ENCODE assay signal across 8 cellular contexts in genomic region chr5:154783774-154784460, GRCh38. TPM values are rescaled to one million over a fixed set of nuclear protein-coding genes. Genes with fewer than 3 reads are reported as not detected.
DNase-seq lines count a peak whose midpoint lies in the region; ATAC-seq and TF ChIP-seq lines count a peak whose summit lies in the region.

No MANE protein-coding gene starts in this region.

- H3K36me3 ChIP-seq in PC-9 (ENCODE audit: low read depth), result 0 out of 2 replicates have a peak, but pooled peaks cover 3% of the 10 kb centered on the region

- BruUV-seq in PC-9 (replicated peaks; lab: Mats Ljungman, UMichigan), result no TSS peak

- H3K4me3 Mint-ChIP-seq in immature natural killer cell, result peak overlapping the region in 3 of 5 donors; percentile 10 to 39 (median 25)

- H3K9me3 Mint-ChIP-seq in immature natural killer cell, result no peaks in the 10 kb centered on the region

- peaks cover 100% of the 10 kb centered on the region for H4K20me1 ChIP-seq in PC-9 (ENCODE audit: insufficient read depth)

- POLR2A ChIA-PET in PC-9 (lab: Charles Lee; ENCODE audit: unreplicated experiment), result no interaction called here

- peak; percentile 52 for ATAC-seq in GM21737 (IDR thresholded peaks at IDR 0.05; ENCODE audit: unreplicated experiment)

- no peaks in the 10 kb centered on the region for H3K36me3 Mint-ChIP-seq in immature natural killer cell

- no peaks in the 10 kb centered on the region for H3K27me3 ChIP-seq in PC-9 (ENCODE audit: insufficient read depth, low read depth)

- CTCF ChIA-PET in PC-9 (lab: Charles Lee), result no interaction called here

- H3F3A ChIP-seq in PC-9 (ENCODE audit: insufficient read depth, low read depth), result peaks cover 11% of the 10 kb centered on the region; the same call in 1 of the 2 replicates

- peak overlapping the region; percentile 32 to 83 (median 80) for H3K27ac Mint-ChIP-seq in immature natural killer cell

- no peak for TF ChIP-seq CTCF in GM12864 (IDR thresholded peaks at IDR 0.05; ENCODE audit: low read depth, low read length, missing control alignments)
- TF ChIP-seq CTCF in PC-9 (conservative IDR thresholded peaks at IDR 0.05), result no peak

- no peak overlapping the region for H2AFZ ChIP-seq in PC-9

- H3K4me1 ChIP-seq in PC-9 (replicated peaks; ENCODE audit: insufficient read depth), result peaks cover 2% of the 10 kb centered on the region

- H3K9me3 ChIP-seq in PC-9 (ENCODE audit: insufficient read depth, low read depth), result no peaks in the 10 kb centered on the region

- no peaks in the 10 kb centered on the region for H3K27me3 Mint-ChIP-seq in immature natural killer cell (ENCODE audit: low read depth in 3 of 3)

- intact Hi-C loops in PC-9 (cut with micrococcal nuclease; ENCODE audit: unreplicated experiment), result no loop called here

- 0 out of 2 replicates have a peak overlapping the region, but pooled peaks have one; percentile 18 for H3K27ac ChIP-seq in PC-9

- peaks cover 73 to 91% of the 10 kb centered on the region in 2 donors for H3K4me1 Mint-ChIP-seq in immature natural killer cell

- H3K4me2 ChIP-seq in PC-9, result no peak overlapping the region

- no peaks in the 10 kb centered on the region for H3K9me2 ChIP-seq in PC-9 (ENCODE audit: insufficient read depth)

- DNase-seq in GM12864 (ENCODE audit: low read depth) (peak; percentile 39), PC-9 (no peak), immature natural killer cell (peak; percentile 6 to 15 (median 14)), nucleus accumbens (lab: John Stamatoyannopoulos, UW) (no peak), NCI-H2196 (lab: John Stamatoyannopoulos, UW; ENCODE audit: unreplicated experiment) (no peak), hippocampal formation (lab: John Stamatoyannopoulos, UW) (no peak), dedifferentiated amniotic fluid mesenchymal stem cell (ENCODE audit: extremely low spot score) (no peak)

- H3K79me2 ChIP-seq in PC-9 (ENCODE audit: low read depth), result peaks cover 100% of the 10 kb centered on the region

- H3K4me3 ChIP-seq in GM12864 (ENCODE audit: low read depth, low read length) (no peak overlapping the region), PC-9 (no peak overlapping the region)

RNA-seq across cellular contexts. Expression of gene LARP1, which starts 28.7 kb away (rescaled TPM):
- total RNA-seq in PC-9 (2021), result 232 and 290 TPM in 2 replicates
- 10 to 100 TPM in 1 of 3 donors, 1 to 10 TPM in 2; 3.9 to 18.2 (median 5.0) TPM for polyA plus RNA-seq in immature natural killer cell

Comparison
In these comparisons a context has a peak if more than half of its experiments do, and no peak if none do; other contexts are left out.
1. DNase-seq: peak in GM12864 (single experiment) and immature natural killer cell (3 of 3); none in PC-9 (0 of 2), nucleus accumbens (0 of 56), NCI-H2196 (single experiment), hippocampal formation (0 of 2) and dedifferentiated amniotic fluid mesenchymal stem cell (single experiment).